Comparison of ENCODE assay signal across 13 cellular contexts in the genomic region with DNA sequence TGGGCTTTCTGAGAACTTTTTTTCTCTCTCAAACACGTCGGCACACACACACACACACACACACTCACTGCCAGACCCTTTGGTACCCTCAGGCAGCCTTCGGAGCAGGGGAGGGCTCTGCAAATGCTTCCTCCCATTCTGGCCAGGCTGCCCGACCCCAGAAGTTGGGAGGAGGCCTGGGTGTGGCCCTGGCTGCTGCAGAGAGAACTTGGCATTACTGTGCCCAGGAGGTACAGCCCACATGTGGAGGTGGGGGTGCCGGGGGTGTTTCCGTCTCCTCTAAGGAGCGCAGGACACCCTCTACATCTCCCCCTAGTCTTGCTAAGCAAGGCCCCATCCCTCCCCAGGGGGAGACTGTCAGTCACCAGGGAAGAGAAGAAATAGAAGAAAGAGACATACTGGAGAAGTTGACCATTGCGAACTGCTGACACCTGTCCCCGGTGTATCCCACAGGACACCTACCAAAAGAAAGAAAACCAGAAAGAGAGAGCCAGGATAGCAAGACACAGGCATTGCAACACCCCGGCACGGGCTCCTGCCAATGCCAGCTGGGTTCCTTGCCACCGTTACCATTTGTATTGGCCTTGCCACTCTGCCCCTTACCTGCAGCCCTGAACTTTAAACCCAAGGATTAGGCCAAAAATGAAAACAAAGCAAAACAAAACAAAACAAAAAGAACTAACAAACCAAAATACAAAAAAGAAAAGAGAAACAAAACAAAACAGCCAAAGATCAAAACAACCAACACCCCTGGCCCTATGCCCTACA.
DNase-seq lines count a peak whose midpoint lies in the region; ATAC-seq, FAIRE-seq and TF ChIP-seq lines count a peak whose summit lies in the region.
"Had no signal": no experiment of that assay in that cellular context is flagged by ENCODE, and none has a peak within 500 bp of the region (broad histone marks: within the 10 kb centered on the region; RNA-seq: fewer than 3 reads in every experiment).

No MANE protein-coding gene starts in this region.

- no peak for TF ChIP-seq EP300 in HepG2 (IDR thresholded peaks at IDR 0.05; ENCODE audit: low read depth in 2 of 2, low read length in 2 of 2)
- TF ChIP-seq EP300 in HepG2 (CRISPR knock-in tag; IDR thresholded peaks at IDR 0.05; ENCODE audit: borderline replicate concordance), result no peak

- in situ Hi-C loops in HepG2 (cut with HindIII; ENCODE audit: extremely low pct_ligation_motif_present, low pct_unique_long_range_greater_than_20kb), result no loop called here

- H3K27me3 Mint-ChIP-seq in stimulated activated naive B cell treated with anti-CD40 and anti-IgM and Interleukin-4, amounts not matched to agents 10 μg/mL and 1 μg/mL and 100 μg/mL, for 72 hours, result peaks cover 32 to 41% of the 10 kb centered on the region in 2 donors

- H3K36me3 ChIP-seq in liver (ENCODE audit: control insufficient read depth in 4 of 4, insufficient read depth in 3 of 4, low read depth in 1 of 4, low read length in 3 of 4) (no peaks in the 10 kb centered on the region), HepG2 (replicated peaks in 1 of 2; ENCODE audit: control insufficient read depth in 1 of 2, insufficient read depth in 2 of 2, low read length in 2 of 2) (no peaks in the 10 kb centered on the region), psoas muscle (ENCODE audit: insufficient read depth in 1 of 2, low read depth in 1 of 2) (no peaks in the 10 kb centered on the region)

- intact Hi-C loops in HepG2 (cut with micrococcal nuclease; ENCODE audit: unreplicated experiment), result loop anchor here (1.0 to 10.0 kb wide), 2 partner anchors 78 to 100 kb away; no protein-coding TSS in a partner anchor
- intact Hi-C loops in psoas muscle (cut with DNase I), result loop anchor here (1.0 to 5.0 kb wide), 3 partner anchors 76 to 102 kb away; no protein-coding TSS in a partner anchor

- no peaks in the 10 kb centered on the region for H3K79me2 ChIP-seq in HepG2 (ENCODE audit: insufficient read depth, low read length)

- FAIRE-seq in HepG2 (lab: Jason Lieb, UNC), result no peak
- FAIRE-seq: A204.1 had no signal

- no TSS peak for BruUV-seq in HepG2 (replicated peaks; lab: Mats Ljungman, UMichigan)

- no peak for TF ChIP-seq RAD21 in liver (IDR thresholded peaks at IDR 0.05)
- no peak for TF ChIP-seq RAD21 in HepG2 (CRISPR knock-in tag; IDR thresholded peaks at IDR 0.05)

- H3K27ac ChIP-seq in liver (ENCODE audit: low read depth in 1 of 2, low read length in 2 of 2) (no peak overlapping the region), HepG2 (ENCODE audit: extremely low read length, insufficient read depth, low read length) (no peak overlapping the region), psoas muscle (peak overlapping the region; percentile 30)

- H3K4me1 Mint-ChIP-seq in stimulated activated naive B cell treated with anti-CD40 and anti-IgM and Interleukin-4, amounts not matched to agents 10 μg/mL and 1 μg/mL and 100 μg/mL, for 72 hours, result peaks cover 0 to 2% of the 10 kb centered on the region in 2 donors

- H3K4me1 ChIP-seq in liver (ENCODE audit: control insufficient read depth in 4 of 4, insufficient read depth in 4 of 4, low read length in 3 of 4), result peaks cover 0 to 11% (median 5%) of the 10 kb centered on the region in 4 donors
- no peaks in the 10 kb centered on the region for H3K4me1 ChIP-seq in HepG2 (ENCODE audit: insufficient read depth, low read length)
- H3K4me1 ChIP-seq in psoas muscle, result peaks cover 12% of the 10 kb centered on the region

- no peak for DNase-seq in HepG2 (ENCODE audit: low spot score)
- no peak for DNase-seq in fibroblast of the aortic adventitia (ENCODE audit: low read depth)
- DNase-seq in psoas muscle, result peak in 1 of 2 donors; percentile 50
- DNase-seq in stimulated activated naive B cell treated with anti-CD40 and anti-IgM and Interleukin-4, amounts not matched to agents 10 μg/mL and 1 μg/mL and 100 μg/mL, for 72 hours, result no peak
- no peak for DNase-seq in omental fat pad (ENCODE audit: low spot score)
- no peak for DNase-seq in OCI-M1 (lab: John Stamatoyannopoulos, UW)
- DNase-seq: DMS79, GOT3 had no signal

- no peak for ATAC-seq in HepG2
- no peak for ATAC-seq in psoas muscle
- no peak for ATAC-seq in stimulated activated naive B cell treated with anti-CD40 and anti-IgM and Interleukin-4, amounts not matched to agents 10 μg/mL and 1 μg/mL and 100 μg/mL, for 72 hours (replicated peaks)
- no peak for ATAC-seq in omental fat pad (ENCODE audit: low FRiP score)

- H3K4me3 ChIP-seq in liver (ENCODE audit: low read depth in 1 of 3, low read length in 3 of 3) (no peak overlapping the region), HepG2 (replicated peaks in 1 of 3; ENCODE audit: insufficient read depth in 1 of 3, low read depth in 2 of 3, low read length in 3 of 3) (no peak overlapping the region), fibroblast of the aortic adventitia (ENCODE audit: low read depth, low read length) (no peak overlapping the region), psoas muscle (no peak overlapping the region)

- CTCF ChIA-PET in HepG2 (lab: Yijun Ruan, JAX; ENCODE audit: low intra/inter-chr PET ratio, low total read pairs), result interaction anchor here (0.7 to 2.6 kb wide), 4 partner anchors 21 to 292 kb away, joined by 3 to 28 read pairs (median 4); no protein-coding TSS in a partner anchor

- no peaks in the 10 kb centered on the region for H3K36me3 Mint-ChIP-seq in stimulated activated naive B cell treated with anti-CD40 and anti-IgM and Interleukin-4, amounts not matched to agents 10 μg/mL and 1 μg/mL and 100 μg/mL, for 72 hours
- H3K36me3 Mint-ChIP-seq: CD4-positive, alpha-beta memory T cell had no signal

- H3K27ac Mint-ChIP-seq in stimulated activated naive B cell treated with anti-CD40 and anti-IgM and Interleukin-4, amounts not matched to agents 10 μg/mL and 1 μg/mL and 100 μg/mL, for 72 hours, result no peak overlapping the region
- H3K27ac Mint-ChIP-seq: B cell; CD4-positive, alpha-beta memory T cell; H9 had no signal

- no peak for TF ChIP-seq POLR2A in HepG2 (IDR thresholded peaks at IDR 0.05; ENCODE audit: insufficient read depth in 1 of 2, low read depth in 2 of 2, low read length in 2 of 2)

- H3K27me3 ChIP-seq in liver (ENCODE audit: control insufficient read depth in 4 of 4, insufficient read depth in 4 of 4, low read length in 3 of 4) (no peaks in the 10 kb centered on the region), HepG2 (ENCODE audit: control insufficient read depth in 1 of 2, insufficient read depth in 2 of 2, low read length in 2 of 2) (peaks cover 4 to 18% of the 10 kb centered on the region in 2 experiments; a peak in 3 of 5 replicates), psoas muscle (ENCODE audit: insufficient read depth in 3 of 3, low read length in 2 of 3) (no peaks in the 10 kb centered on the region)

- TF ChIP-seq CTCF in liver (IDR thresholded peaks at IDR 0.05; ENCODE audit: low read depth, low read length, missing input control), result no peak
- no peak for TF ChIP-seq CTCF in HepG2 (CRISPR knock-in tag; IDR thresholded peaks at IDR 0.05)
- peak; percentile 1 for TF ChIP-seq CTCF in fibroblast of the aortic adventitia (IDR thresholded peaks at IDR 0.05; ENCODE audit: insufficient read depth, low read length)
- no peak for TF ChIP-seq CTCF in psoas muscle (IDR thresholded peaks at IDR 0.05)
- no peak for TF ChIP-seq CTCF in omental fat pad (IDR thresholded peaks at IDR 0.05)

- H3K4me3 Mint-ChIP-seq in stimulated activated naive B cell treated with anti-CD40 and anti-IgM and Interleukin-4, amounts not matched to agents 10 μg/mL and 1 μg/mL and 100 μg/mL, for 72 hours, result no peak overlapping the region
- H3K4me3 Mint-ChIP-seq: B cell; CD4-positive, alpha-beta memory T cell; H9 had no signal

- H4K20me1 ChIP-seq in HepG2 (ENCODE audit: insufficient read depth, low read length), result no peaks in the 10 kb centered on the region

- no peaks in the 10 kb centered on the region for H3K9me3 ChIP-seq in liver (ENCODE audit: control insufficient read depth in 4 of 4, low read length in 3 of 4)
- no peaks in the 10 kb centered on the region for H3K9me3 ChIP-seq in HepG2 (ENCODE audit: low read length)
- no peaks in the 10 kb centered on the region for H3K9me3 ChIP-seq in psoas muscle

- no peak overlapping the region for H3K4me2 ChIP-seq in HepG2 (ENCODE audit: low read depth, low read length)

- POLR2A ChIA-PET in HepG2 (lab: Yijun Ruan, JAX), result no interaction called here

- WGBS in liver, result 67% methylated on average over 12 of the region's 12 CpGs
- WGBS in HepG2 (ENCODE audit: low lambda C conversion rate), result 23% methylated on average over 11 of the region's 12 CpGs
- WGBS in psoas muscle, 3 donors, result 65 to 81% (median 66%) methylated on average over 12 of the region's 12 CpGs

- no peaks in the 10 kb centered on the region for H3K9me3 Mint-ChIP-seq in stimulated activated naive B cell treated with anti-CD40 and anti-IgM and Interleukin-4, amounts not matched to agents 10 μg/mL and 1 μg/mL and 100 μg/mL, for 72 hours
- H3K9me3 Mint-ChIP-seq: CD4-positive, alpha-beta memory T cell; H9 had no signal

- H2AFZ ChIP-seq in HepG2 (ENCODE audit: low read length), result no peak overlapping the region

- H3K9ac ChIP-seq in liver (ENCODE audit: low read depth in 1 of 2, low read length in 2 of 2), result no peak overlapping the region
- no peak overlapping the region for H3K9ac ChIP-seq in HepG2 (ENCODE audit: insufficient read depth, low read depth, low read length)

TF ChIP-seq in liver, 16 proteins besides CTCF, POLR2A, EP300 and RAD21:
- TF ChIP-seq GABPA (IDR thresholded peaks at IDR 0.05 in 1 of 2, conservative IDR thresholded peaks at IDR 0.05 in 1 of 2), result no peak
- TF ChIP-seq RXRA (IDR thresholded peaks at IDR 0.05), result peak in 1 of 2 donors; percentile 41
- peak; percentile 43 to 71 for TF ChIP-seq HNF4A (conservative IDR thresholded peaks at IDR 0.05)

TF ChIP-seq in HepG2, 621 proteins besides CTCF, POLR2A, EP300 and RAD21:
- TF ChIP-seq PRMT3 (CRISPR knock-in tag; IDR thresholded peaks at IDR 0.05; ENCODE audit: borderline replicate concordance, low read depth) (no peak), HOXA7 (CRISPR knock-in tag; IDR thresholded peaks at IDR 0.05) (no peak), BATF2 (CRISPR knock-in tag; IDR thresholded peaks at IDR 0.05) (no peak), SIN3A (IDR thresholded peaks at IDR 0.05; ENCODE audit: borderline replicate concordance, low read depth, low read length) (no peak), HDAC1 (CRISPR knock-in tag; IDR thresholded peaks at IDR 0.05) (no peak)
